ENCODE assay signal across 8 cellular contexts in genomic region chr10:72260215-72260587, GRCh38. TPM values are rescaled to one million over a fixed set of nuclear protein-coding genes. Genes with fewer than 3 reads are reported as not detected.
DNase-seq lines count a peak whose midpoint lies in the region; TF ChIP-seq lines count a peak whose summit lies in the region.

No MANE protein-coding gene starts in this region.

- H3K36me3 ChIP-seq in KMS-11 (ENCODE audit: insufficient read depth) = no peaks in the 10 kb centered on the region
- no peaks in the 10 kb centered on the region for H3K36me3 ChIP-seq in muscle layer of duodenum (ENCODE audit: control insufficient read depth in 1 of 2, insufficient read depth in 2 of 2, low read length in 2 of 2)

- peak overlapping the region; percentile 44 for H3K27ac ChIP-seq in 22Rv1
- H3K27ac ChIP-seq in KMS-11 = peak overlapping the region; percentile 93
- H3K27ac ChIP-seq in muscle layer of duodenum (ENCODE audit: low read length) = peak overlapping the region; percentile 95

- no peaks in the 10 kb centered on the region for H3K9me3 Mint-ChIP-seq in chondrocyte (ENCODE audit: low read depth)

- H3K27ac Mint-ChIP-seq in chondrocyte (ENCODE audit: unreplicated experiment) = peak overlapping the region; percentile 96

- H3K27me3 ChIP-seq in KMS-11 (ENCODE audit: insufficient read depth, low read depth) (no peaks in the 10 kb centered on the region), muscle layer of duodenum (ENCODE audit: low read depth, low read length) (no peaks in the 10 kb centered on the region)

- peaks cover 98% of the 10 kb centered on the region for H3K4me1 ChIP-seq in KMS-11 (ENCODE audit: low read depth, poor library complexity, severe bottlenecking)
- H3K4me1 ChIP-seq in muscle layer of duodenum (ENCODE audit: control insufficient read depth in 1 of 2, insufficient read depth in 2 of 2, low read length in 2 of 2) = peaks cover 32 to 47% of the 10 kb centered on the region in 2 donors

- peak overlapping the region; percentile 47 for H3K4me3 Mint-ChIP-seq in chondrocyte (ENCODE audit: unreplicated experiment)

- no peaks in the 10 kb centered on the region for H4K20me1 ChIP-seq in KMS-11 (ENCODE audit: insufficient read depth)

- H3K4me1 Mint-ChIP-seq in chondrocyte (ENCODE audit: low read depth) = peaks cover 60% of the 10 kb centered on the region

- TF ChIP-seq CTCF in 22Rv1 (IDR thresholded peaks at IDR 0.05) (no peak), KMS-11 (conservative IDR thresholded peaks at IDR 0.05; ENCODE audit: low read depth, low read length) (no peak), chondrocyte (IDR thresholded peaks at IDR 0.05) (no peak)

- DNase-seq in chondrocyte (ENCODE audit: low spot score) = no peak
- DNase-seq in NOMO-1 treated with DMSO at 0.1 percent for 48 hours (lab: John Stamatoyannopoulos, UW; ENCODE audit: unreplicated experiment) = no peak
- DNase-seq in NCI-H146 treated with DMSO at 0.1 percent for 48 hours (lab: John Stamatoyannopoulos, UW; ENCODE audit: unreplicated experiment) = no peak
- DNase-seq in MV-4-11 (lab: John Stamatoyannopoulos, UW) = no peak
- no peak for DNase-seq in ACHN

- no peaks in the 10 kb centered on the region for H3K36me3 Mint-ChIP-seq in chondrocyte (ENCODE audit: low read depth)

- H3K27me3 Mint-ChIP-seq in chondrocyte (ENCODE audit: low read depth) = no peaks in the 10 kb centered on the region

- no peaks in the 10 kb centered on the region for H3K79me2 ChIP-seq in KMS-11 (ENCODE audit: insufficient read depth, low read depth)

- peak overlapping the region; percentile 51 for H2AFZ ChIP-seq in KMS-11 (ENCODE audit: low read depth)

- no peaks in the 10 kb centered on the region for H3K9me3 ChIP-seq in muscle layer of duodenum (ENCODE audit: control insufficient read depth in 1 of 2, low read length in 2 of 2)

- H3K9ac ChIP-seq in KMS-11 = peak overlapping the region; percentile 70

- in situ Hi-C loops in ACHN (cut with HindIII; ENCODE audit: low pct_ligation_motif_present, low pct_unique_long_range_greater_than_20kb, low sequenced_read_pairs) = no loop called here

- H3K4me2 ChIP-seq in KMS-11 = peak overlapping the region; percentile 93

- H3K4me3 ChIP-seq in KMS-11 (IDR thresholded peaks at IDR 0.05; ENCODE audit: insufficient read depth, low read depth, low read length) = no peak overlapping the region
- peak overlapping the region; percentile 58 to 79 for H3K4me3 ChIP-seq in muscle layer of duodenum (ENCODE audit: low read depth in 1 of 2, low read length in 2 of 2)

RNA-seq across cellular contexts. Expression of gene DDIT4, which starts 13.5 kb away (rescaled TPM):
- 68.5 to 241 TPM (median 227 TPM) in 3 replicates for total RNA-seq in chondrocyte

RNA-seq across cellular contexts. Expression of gene ASCC1, which starts 44.1 kb away (rescaled TPM):
- 31.6 to 36.8 TPM (median 35.4 TPM) in 3 replicates for total RNA-seq in chondrocyte

RNA-seq across cellular contexts. Expression of gene ANAPC16, which starts 44.4 kb away (rescaled TPM):
- 48.5 to 54.4 TPM (median 52.9 TPM) in 3 replicates for total RNA-seq in chondrocyte

Comparison
In these comparisons a context has a peak if more than half of its experiments do, and no peak if none do; other contexts are left out.
1. H3K27ac ChIP-seq: peak in every context shown above with its lines; median percentile 95 in muscle layer of duodenum; 93 in KMS-11; 44 in 22Rv1.